ENCODE assay signal across 1 cellular context in genomic region chr5:95842955-95843544, GRCh38.
TF ChIP-seq lines count a peak whose summit lies in the region.

No MANE protein-coding gene starts in this region.

TF ChIP-seq in GM23338, 12 proteins besides CTCF, POLR2A, EP300 and RAD21 (continued from another document):
- TF ChIP-seq ZNF462 (CRISPR knock-in tag; IDR thresholded peaks at IDR 0.05) (no peak), EZH2 (IDR thresholded peaks at IDR 0.05; ENCODE audit: low read depth, unreplicated experiment) (no peak), CREB1 (CRISPR knock-in tag; IDR thresholded peaks at IDR 0.05; ENCODE audit: low read depth) (no peak), ETS1 (IDR thresholded peaks at IDR 0.05) (no peak), ZNF331 (CRISPR knock-in tag; IDR thresholded peaks at IDR 0.05; ENCODE audit: low read depth) (no peak), ZNF114 (CRISPR knock-in tag; IDR thresholded peaks at IDR 0.05) (no peak), JUNB (IDR thresholded peaks at IDR 0.05; ENCODE audit: unreplicated experiment) (no peak), POLR2AphosphoS5 (IDR thresholded peaks at IDR 0.05; ENCODE audit: low read depth) (no peak)
